9 cellular contexts compared by ENCODE assay signal in the genomic region with DNA sequence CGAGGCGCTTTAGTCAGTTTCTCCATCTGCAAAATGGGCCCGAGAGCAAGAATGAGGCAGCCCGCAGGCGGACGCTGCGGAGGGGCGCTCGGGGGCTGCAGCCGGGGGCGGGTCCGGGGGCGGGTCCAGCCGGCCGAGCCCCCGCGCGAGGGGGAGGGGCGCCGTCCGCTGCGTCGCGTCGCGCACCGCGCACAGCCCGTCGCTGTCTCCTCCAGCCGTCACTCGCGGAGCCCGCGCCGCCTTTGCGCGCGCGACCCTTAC. TPM values are rescaled to one million over a fixed set of nuclear protein-coding genes. Genes with fewer than 3 reads are reported as not detected.
DNase-seq lines count a peak whose midpoint lies in the region; ATAC-seq and TF ChIP-seq lines count a peak whose summit lies in the region.
"Had no signal": no experiment of that assay in that cellular context is flagged by ENCODE, and none has a peak within 500 bp of the region (broad histone marks: within the 10 kb centered on the region; RNA-seq: fewer than 3 reads in every experiment).

No MANE protein-coding gene starts in this region.

- H3K9ac ChIP-seq in liver (ENCODE audit: low read depth in 1 of 2, low read length in 2 of 2), result peak overlapping the region; percentile 39 to 81

- ATAC-seq in HG03442 (IDR thresholded peaks at IDR 0.05; ENCODE audit: unreplicated experiment) (peak; percentile 32), body of pancreas (peak; percentile 26), HG03342 (IDR thresholded peaks at IDR 0.05; ENCODE audit: unreplicated experiment) (no peak)

- 0% methylated on average over 40 of the region's 40 CpGs; no CpG with 5 or more reads in 1 of the 2 donors for WGBS in body of pancreas, 2 donors
- under 1% methylated on average over 40 of the region's 40 CpGs for WGBS in liver
- no CpG with 5 or more reads among the region's 40 CpGs for WGBS in thyroid gland, 2 donors

- H3K27me3 ChIP-seq in body of pancreas (no peaks in the 10 kb centered on the region), liver (ENCODE audit: control insufficient read depth in 4 of 4, insufficient read depth in 4 of 4, low read length in 3 of 4) (no peaks in the 10 kb centered on the region), thyroid gland (no peaks in the 10 kb centered on the region)

- H3K4me3 ChIP-seq in body of pancreas (no peak overlapping the region), liver (ENCODE audit: low read depth in 1 of 3, low read length in 3 of 3) (peak overlapping the region; percentile 74 to 90 (median 76)), thyroid gland (replicated peaks in 1 of 3) (peak overlapping the region; percentile 14 to 77 (median 61))

- no peaks in the 10 kb centered on the region for H3K9me3 ChIP-seq in body of pancreas
- H3K9me3 ChIP-seq in liver (ENCODE audit: control insufficient read depth in 4 of 4, low read length in 3 of 4), result no peaks in the 10 kb centered on the region
- no peaks in the 10 kb centered on the region for H3K9me3 ChIP-seq in thyroid gland

- intact Hi-C loops in body of pancreas (cut with DNase I) (no loop called here), thyroid gland (cut with DNase I) (no loop called here)

- DNase-seq in NCI-H1092 (lab: John Stamatoyannopoulos, UW) (peak; percentile 73), NCI-H1092 treated with DMSO at 0.1 percent for 48 hours (lab: John Stamatoyannopoulos, UW) (no peak), body of pancreas (no peak), thyroid gland (no peak)
- no peak for DNase-seq in stimulated activated CD4-positive, alpha-beta T cell treated with anti-CD3 and anti-CD28 coated beads, Interleukin-12 subunit alpha, Interleukin-12 subunit beta, amount 100 ng/mL, for 4 hours

- no peak for TF ChIP-seq CTCF in body of pancreas (IDR thresholded peaks at IDR 0.05)
- TF ChIP-seq CTCF in liver (IDR thresholded peaks at IDR 0.05; ENCODE audit: low read depth, low read length, missing input control), result no peak
- TF ChIP-seq CTCF in thyroid gland (IDR thresholded peaks at IDR 0.05), result no peak

- H3K4me1 ChIP-seq in body of pancreas (peaks cover 27% of the 10 kb centered on the region), liver (ENCODE audit: control insufficient read depth in 4 of 4, insufficient read depth in 4 of 4, low read length in 3 of 4) (peaks cover 8 to 52% (median 40%) of the 10 kb centered on the region in 4 donors), thyroid gland (peaks cover 0 to 14% of the 10 kb centered on the region in 2 donors)

- no peak for TF ChIP-seq POLR2A in body of pancreas (IDR thresholded peaks at IDR 0.05)
- TF ChIP-seq POLR2A in thyroid gland (IDR thresholded peaks at IDR 0.05), result no peak

- TF ChIP-seq RAD21 in liver (IDR thresholded peaks at IDR 0.05), result no peak

- peak overlapping the region in 2 of 4 donors; percentile 80 to 84 for H3K27ac ChIP-seq in body of pancreas
- H3K27ac ChIP-seq in liver (ENCODE audit: low read depth in 1 of 2, low read length in 2 of 2), result peak overlapping the region; percentile 76 to 91
- H3K27ac ChIP-seq in thyroid gland, result peak overlapping the region in 1 of 3 donors; percentile 22

- H3K36me3 ChIP-seq in body of pancreas (replicated peaks in 1 of 2; ENCODE audit: insufficient read depth in 1 of 2, low read depth in 2 of 2), result no peaks in the 10 kb centered on the region
- H3K36me3 ChIP-seq in liver (ENCODE audit: control insufficient read depth in 4 of 4, insufficient read depth in 3 of 4, low read depth in 1 of 4, low read length in 3 of 4), result no peaks in the 10 kb centered on the region
- no peaks in the 10 kb centered on the region for H3K36me3 ChIP-seq in thyroid gland

TF ChIP-seq in liver, 16 proteins besides CTCF, POLR2A, EP300 and RAD21:
- TF ChIP-seq EGR1 (IDR thresholded peaks at IDR 0.05; ENCODE audit: low read depth in 2 of 2) (no peak), HNF4A (conservative IDR thresholded peaks at IDR 0.05) (no peak), HNF4G (IDR thresholded peaks at IDR 0.05) (no peak), JUND (IDR thresholded peaks at IDR 0.05) (no peak), GABPA (IDR thresholded peaks at IDR 0.05 in 1 of 2, conservative IDR thresholded peaks at IDR 0.05 in 1 of 2) (no peak), NR2F2 (IDR thresholded peaks at IDR 0.05) (no peak), YY1 (IDR thresholded peaks at IDR 0.05) (no peak), RXRA (IDR thresholded peaks at IDR 0.05) (no peak)
- TF ChIP-seq, protein P1, sequence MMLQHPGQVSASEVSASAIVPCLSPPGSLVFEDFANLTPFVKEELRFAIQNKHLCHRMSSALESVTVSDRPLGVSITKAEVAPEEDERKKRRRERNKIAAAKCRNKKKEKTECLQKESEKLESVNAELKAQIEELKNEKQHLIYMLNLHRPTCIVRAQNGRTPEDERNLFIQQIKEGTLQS (IDR thresholded peaks at IDR 0.05), result no peak
- TF ChIP-seq, protein P2, sequence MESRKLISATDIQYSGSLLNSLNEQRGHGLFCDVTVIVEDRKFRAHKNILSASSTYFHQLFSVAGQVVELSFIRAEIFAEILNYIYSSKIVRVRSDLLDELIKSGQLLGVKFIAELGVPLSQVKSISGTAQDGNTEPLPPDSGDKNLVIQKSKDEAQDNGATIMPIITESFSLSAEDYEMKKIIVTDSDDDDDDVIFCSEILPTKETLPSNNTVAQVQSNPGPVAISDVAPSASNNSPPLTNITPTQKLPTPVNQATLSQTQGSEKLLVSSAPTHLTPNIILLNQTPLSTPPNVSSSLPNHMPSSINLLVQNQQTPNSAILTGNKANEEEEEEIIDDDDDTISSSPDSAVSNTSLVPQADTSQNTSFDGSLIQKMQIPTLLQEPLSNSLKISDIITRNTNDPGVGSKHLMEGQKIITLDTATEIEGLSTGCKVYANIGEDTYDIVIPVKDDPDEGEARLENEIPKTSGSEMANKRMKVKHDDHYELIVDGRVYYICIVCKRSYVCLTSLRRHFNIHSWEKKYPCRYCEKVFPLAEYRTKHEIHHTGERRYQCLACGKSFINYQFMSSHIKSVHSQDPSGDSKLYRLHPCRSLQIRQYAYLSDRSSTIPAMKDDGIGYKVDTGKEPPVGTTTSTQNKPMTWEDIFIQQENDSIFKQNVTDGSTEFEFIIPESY (IDR thresholded peaks at IDR 0.05), result no peak

RNA-seq across cellular contexts. Expression of a gene that starts 0.3 kb away (rescaled TPM):
- total RNA-seq in body of pancreas, result 10 to 100 TPM; 12.2 to 81.7 TPM
- total RNA-seq in liver, result 100 to 1,000 TPM; 144 to 384 TPM
- polyA plus RNA-seq in liver, result 100 to 1,000 TPM; 209 to 583 TPM
- 10 to 100 TPM in 3 of 4 donors, 1 to 10 TPM in 1; 5.4 to 34.3 (median 21.9) TPM for total RNA-seq in thyroid gland

RNA-seq across cellular contexts. Expression of a gene that starts 17.2 kb away (rescaled TPM):
- total RNA-seq in body of pancreas, result not detected
- total RNA-seq in liver, result not detected
- under 1 TPM in 1 of 2 donors, not detected in 1; 0.18 TPM for polyA plus RNA-seq in liver
- not detected for total RNA-seq in thyroid gland
- total RNA-seq: subcutaneous adipose tissue had no signal

Comparison
In these comparisons a context has a peak if more than half of its experiments do, and no peak if none do; other contexts are left out.
1. H3K4me3 ChIP-seq: peak in liver (3 of 3) and thyroid gland (3 of 3); none in body of pancreas (0 of 2).